Comparison of ENCODE assay signal across 1 cellular context in the genomic region with DNA sequence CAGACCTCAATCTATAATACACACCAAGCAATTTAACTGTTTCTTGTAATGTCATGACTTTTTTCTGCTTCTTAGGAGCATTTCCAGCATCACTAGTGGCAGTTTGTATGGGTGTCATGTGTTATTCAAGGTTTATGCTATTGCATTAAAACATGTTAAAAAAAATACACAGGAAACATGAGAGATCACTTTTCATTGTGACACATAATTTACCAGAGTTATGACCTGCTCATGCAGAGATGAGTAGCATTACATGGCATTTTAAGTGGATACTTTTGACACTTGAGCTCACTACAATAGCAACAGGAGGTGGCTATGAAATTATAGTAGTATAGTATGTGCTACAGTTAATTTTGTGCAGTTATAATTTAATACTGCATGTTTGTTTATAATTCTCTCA. TPM values are rescaled to one million over a fixed set of nuclear protein-coding genes. Genes with fewer than 3 reads are reported as not detected.
"Had no signal": no experiment of that assay in that cellular context is flagged by ENCODE, and none has a peak within 500 bp of the region (broad histone marks: within the 10 kb centered on the region; RNA-seq: fewer than 3 reads in every experiment).

No MANE protein-coding gene starts in this region.

RNA-seq across cellular contexts. Expression of gene ACOD1, which starts 51.1 kb away (rescaled TPM):
- polyA plus RNA-seq: SK-N-SH had no signal
